Comparison of ENCODE assay signal across 3 cellular contexts in genomic region chr9:134170525-134171315, GRCh38.
TF ChIP-seq lines count a peak whose summit lies in the region.

No MANE protein-coding gene starts in this region.

TF ChIP-seq in A549, 52 proteins besides CTCF, POLR2A, EP300 and RAD21:
- TF ChIP-seq, protein P1, sequence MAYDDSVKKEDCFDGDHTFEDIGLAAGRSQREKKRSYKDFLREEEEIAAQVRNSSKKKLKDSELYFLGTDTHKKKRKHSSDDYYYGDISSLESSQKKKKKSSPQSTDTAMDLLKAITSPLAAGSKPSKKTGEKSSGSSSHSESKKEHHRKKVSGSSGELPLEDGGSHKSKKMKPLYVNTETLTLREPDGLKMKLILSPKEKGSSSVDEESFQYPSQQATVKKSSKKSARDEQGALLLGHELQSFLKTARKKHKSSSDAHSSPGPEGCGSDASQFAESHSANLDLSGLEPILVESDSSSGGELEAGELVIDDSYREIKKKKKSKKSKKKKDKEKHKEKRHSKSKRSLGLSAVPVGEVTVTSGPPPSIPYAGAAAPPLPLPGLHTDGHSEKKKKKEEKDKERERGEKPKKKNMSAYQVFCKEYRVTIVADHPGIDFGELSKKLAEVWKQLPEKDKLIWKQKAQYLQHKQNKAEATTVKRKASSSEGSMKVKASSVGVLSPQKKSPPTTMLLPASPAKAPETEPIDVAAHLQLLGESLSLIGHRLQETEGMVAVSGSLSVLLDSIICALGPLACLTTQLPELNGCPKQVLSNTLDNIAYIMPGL (CRISPR knock-in tag; IDR thresholded peaks at IDR 0.05; ENCODE audit: borderline replicate concordance): no peak
- TF ChIP-seq JUN (IDR thresholded peaks at IDR 0.05) (no peak), FOSB (CRISPR knock-in tag; IDR thresholded peaks at IDR 0.05) (no peak)
- TF ChIP-seq, protein P2, sequence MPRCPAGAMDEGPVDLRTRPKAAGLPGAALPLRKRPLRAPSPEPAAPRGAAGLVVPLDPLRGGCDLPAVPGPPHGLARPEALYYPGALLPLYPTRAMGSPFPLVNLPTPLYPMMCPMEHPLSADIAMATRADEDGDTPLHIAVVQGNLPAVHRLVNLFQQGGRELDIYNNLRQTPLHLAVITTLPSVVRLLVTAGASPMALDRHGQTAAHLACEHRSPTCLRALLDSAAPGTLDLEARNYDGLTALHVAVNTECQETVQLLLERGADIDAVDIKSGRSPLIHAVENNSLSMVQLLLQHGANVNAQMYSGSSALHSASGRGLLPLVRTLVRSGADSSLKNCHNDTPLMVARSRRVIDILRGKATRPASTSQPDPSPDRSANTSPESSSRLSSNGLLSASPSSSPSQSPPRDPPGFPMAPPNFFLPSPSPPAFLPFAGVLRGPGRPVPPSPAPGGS (IDR thresholded peaks at IDR 0.05): no peak
- TF ChIP-seq, protein P3, sequence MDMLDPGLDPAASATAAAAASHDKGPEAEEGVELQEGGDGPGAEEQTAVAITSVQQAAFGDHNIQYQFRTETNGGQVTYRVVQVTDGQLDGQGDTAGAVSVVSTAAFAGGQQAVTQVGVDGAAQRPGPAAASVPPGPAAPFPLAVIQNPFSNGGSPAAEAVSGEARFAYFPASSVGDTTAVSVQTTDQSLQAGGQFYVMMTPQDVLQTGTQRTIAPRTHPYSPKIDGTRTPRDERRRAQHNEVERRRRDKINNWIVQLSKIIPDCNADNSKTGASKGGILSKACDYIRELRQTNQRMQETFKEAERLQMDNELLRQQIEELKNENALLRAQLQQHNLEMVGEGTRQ (IDR thresholded peaks at IDR 0.05): no peak
TF ChIP-seq in A549: peak in this region for 0.

TF ChIP-seq in GM12891, 5 proteins besides CTCF, POLR2A, EP300 and RAD21:
- TF ChIP-seq SPI1 (IDR thresholded peaks at IDR 0.05; ENCODE audit: low read depth, low read length) (no peak), TAF1 (IDR thresholded peaks at IDR 0.05; ENCODE audit: low read depth, low read length) (no peak), PAX5 (IDR thresholded peaks at IDR 0.05; ENCODE audit: insufficient read depth, low read length, severe bottlenecking) (no peak), POU2F2 (IDR thresholded peaks at IDR 0.05; ENCODE audit: low read depth, low read length) (no peak), POLR2AphosphoS5 (IDR thresholded peaks at IDR 0.05; ENCODE audit: low read depth, low read length) (no peak)
TF ChIP-seq in GM12891: peak in this region for 0.

TF ChIP-seq in GM12878, 131 proteins besides CTCF, POLR2A, EP300 and RAD21:
- no peak for TF ChIP-seq SUPT20H (IDR thresholded peaks at IDR 0.05; ENCODE audit: borderline replicate concordance, control insufficient read depth, low read depth, low read length)
- TF ChIP-seq FOXK2 (IDR thresholded peaks at IDR 0.05): no peak
- TF ChIP-seq WRNIP1 (IDR thresholded peaks at IDR 0.05; ENCODE audit: borderline replicate concordance, low read depth, low read length): no peak
- TF ChIP-seq PAX8 (IDR thresholded peaks at IDR 0.05): no peak
- TF ChIP-seq, protein P4, sequence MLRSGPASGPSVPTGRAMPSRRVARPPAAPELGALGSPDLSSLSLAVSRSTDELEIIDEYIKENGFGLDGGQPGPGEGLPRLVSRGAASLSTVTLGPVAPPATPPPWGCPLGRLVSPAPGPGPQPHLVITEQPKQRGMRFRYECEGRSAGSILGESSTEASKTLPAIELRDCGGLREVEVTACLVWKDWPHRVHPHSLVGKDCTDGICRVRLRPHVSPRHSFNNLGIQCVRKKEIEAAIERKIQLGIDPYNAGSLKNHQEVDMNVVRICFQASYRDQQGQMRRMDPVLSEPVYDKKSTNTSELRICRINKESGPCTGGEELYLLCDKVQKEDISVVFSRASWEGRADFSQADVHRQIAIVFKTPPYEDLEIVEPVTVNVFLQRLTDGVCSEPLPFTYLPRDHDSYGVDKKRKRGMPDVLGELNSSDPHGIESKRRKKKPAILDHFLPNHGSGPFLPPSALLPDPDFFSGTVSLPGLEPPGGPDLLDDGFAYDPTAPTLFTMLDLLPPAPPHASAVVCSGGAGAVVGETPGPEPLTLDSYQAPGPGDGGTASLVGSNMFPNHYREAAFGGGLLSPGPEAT (IDR thresholded peaks at IDR 0.05; ENCODE audit: low read depth): no peak
- TF ChIP-seq TCF7 (IDR thresholded peaks at IDR 0.05; ENCODE audit: borderline replicate concordance): no peak
- no peak for TF ChIP-seq ESRRA (IDR thresholded peaks at IDR 0.05; ENCODE audit: low read length)
- TF ChIP-seq ZNF24 (IDR thresholded peaks at IDR 0.05): no peak
- TF ChIP-seq, protein P2 (IDR thresholded peaks at IDR 0.05; ENCODE audit: borderline replicate concordance, insufficient read depth, low read depth, low read length, poor library complexity, severe bottlenecking): no peak
- TF ChIP-seq JUNB (IDR thresholded peaks at IDR 0.05): no peak
- TF ChIP-seq ASH2L (IDR thresholded peaks at IDR 0.05; ENCODE audit: borderline replicate concordance, low read depth): no peak
- no peak for TF ChIP-seq IKZF1 (conservative IDR thresholded peaks at IDR 0.05)
- no peak for TF ChIP-seq ATF2 (IDR thresholded peaks at IDR 0.05; ENCODE audit: low read length)
- no peak for TF ChIP-seq POLR2AphosphoS2 (IDR thresholded peaks at IDR 0.05; ENCODE audit: low read depth, low read length)
- TF ChIP-seq SPI1 (IDR thresholded peaks at IDR 0.05; ENCODE audit: borderline replicate concordance, insufficient read depth, low read depth, low read length): no peak
